Comparison of ENCODE assay signal across 17 cellular contexts in genomic region chr12:58420496-58420895, GRCh38.
DNase-seq lines count a peak whose midpoint lies in the region; ATAC-seq, FAIRE-seq and TF ChIP-seq lines count a peak whose summit lies in the region.
"Had no signal": no experiment of that assay in that cellular context is flagged by ENCODE, and none has a peak within 500 bp of the region (broad histone marks: within the 10 kb centered on the region; RNA-seq: fewer than 3 reads in every experiment).

No MANE protein-coding gene starts in this region.

- H3K27me3 Mint-ChIP-seq in progenitor cell of endocrine pancreas: no peaks in the 10 kb centered on the region

- H3K4me2 ChIP-seq in endothelial cell of umbilical vein (ENCODE audit: insufficient read depth, low read length) (no peak overlapping the region), osteoblast (ENCODE audit: insufficient read depth, low read length) (peak overlapping the region; percentile 35)

- H3K9me3 ChIP-seq in endothelial cell of umbilical vein (replicated peaks; ENCODE audit: control insufficient read depth, insufficient read depth, low read length) (no peaks in the 10 kb centered on the region), osteoblast (ENCODE audit: low read depth, low read length) (no peaks in the 10 kb centered on the region)
- H3K9me3 ChIP-seq: tibial nerve had no signal

- H3K27me3 ChIP-seq in endothelial cell of umbilical vein (ENCODE audit: control insufficient read depth in 2 of 2, insufficient read depth in 2 of 2, low read length in 2 of 2) (no peaks in the 10 kb centered on the region), osteoblast (ENCODE audit: insufficient read depth, low read length) (no peaks in the 10 kb centered on the region)
- H3K27me3 ChIP-seq: tibial nerve had no signal

- no peak for TF ChIP-seq POLR2A in endothelial cell of umbilical vein (IDR thresholded peaks at IDR 0.05; ENCODE audit: low read depth, low read length)

- no TSS peak for BruUV-seq in endothelial cell of umbilical vein (replicated peaks; lab: Mats Ljungman, UMichigan)

- CTCF ChIA-PET in endothelial cell of umbilical vein (lab: Charles Lee): interaction anchor here (1.2 kb wide), 1 partner anchor 23 kb away, joined by 3 read pairs; no protein-coding TSS in a partner anchor

- H3K4me3 Mint-ChIP-seq in progenitor cell of endocrine pancreas (ENCODE audit: low read depth): no peak overlapping the region
- H3K4me3 Mint-ChIP-seq: CD4-positive, CD25-positive, alpha-beta regulatory T cell; T-helper 2 cell treated with Interferon-gamma antibody and Interleukin-4, amounts not matched to agents 5 μg/mL and 100 μg/mL, for 36 hours had no signal

- no peak overlapping the region for H3K27ac ChIP-seq in endothelial cell of umbilical vein (ENCODE audit: insufficient read depth, low read depth, low read length)
- H3K27ac ChIP-seq in osteoblast (ENCODE audit: low read depth, low read length): peak overlapping the region; percentile 67
- H3K27ac ChIP-seq: tibial nerve had no signal

- no peaks in the 10 kb centered on the region for H4K20me1 ChIP-seq in endothelial cell of umbilical vein (replicated peaks; ENCODE audit: control insufficient read depth, extremely low read depth, insufficient read depth, low read length)
- H4K20me1 ChIP-seq in osteoblast (ENCODE audit: insufficient read depth, low read length): no peaks in the 10 kb centered on the region

- H3K27ac Mint-ChIP-seq in progenitor cell of endocrine pancreas: no peak overlapping the region
- H3K27ac Mint-ChIP-seq: CD4-positive, CD25-positive, alpha-beta regulatory T cell; T-helper 2 cell treated with Interferon-gamma antibody and Interleukin-4, amounts not matched to agents 5 μg/mL and 100 μg/mL, for 36 hours had no signal

- H3K79me2 ChIP-seq in endothelial cell of umbilical vein (ENCODE audit: control insufficient read depth, insufficient read depth, low read length) (no peaks in the 10 kb centered on the region), osteoblast (ENCODE audit: insufficient read depth, low read length) (no peaks in the 10 kb centered on the region)

- dilution Hi-C loops in endothelial cell of umbilical vein (cut with MboI; ENCODE audit: extremely low pct_ligation_motif_present, low sequenced_read_pairs): no loop called here

- intact Hi-C loops in endothelial cell of umbilical vein (cut with micrococcal nuclease): no loop called here

- FAIRE-seq in endothelial cell of umbilical vein (lab: Jason Lieb, UNC) (no peak), RCC 7860 (lab: Jason Lieb, UNC) (no peak)
- FAIRE-seq: G401.6 had no signal

- H3K36me3 ChIP-seq in endothelial cell of umbilical vein (ENCODE audit: control insufficient read depth in 2 of 2, extremely low read depth in 1 of 2, insufficient read depth in 2 of 2, low read length in 2 of 2) (no peaks in the 10 kb centered on the region), osteoblast (ENCODE audit: insufficient read depth, low read length) (no peaks in the 10 kb centered on the region)
- H3K36me3 ChIP-seq: tibial nerve had no signal

- peaks cover 3% of the 10 kb centered on the region for H3K36me3 Mint-ChIP-seq in progenitor cell of endocrine pancreas (ENCODE audit: insufficient read depth)
- H3K36me3 Mint-ChIP-seq: CD4-positive, CD25-positive, alpha-beta regulatory T cell had no signal

- no peak overlapping the region for H3K9ac ChIP-seq in endothelial cell of umbilical vein (replicated peaks; ENCODE audit: extremely low read depth, insufficient read depth, low read length)

- POLR2A ChIA-PET in endothelial cell of umbilical vein (lab: Charles Lee): no interaction called here

- no peaks in the 10 kb centered on the region for H3K9me1 ChIP-seq in endothelial cell of umbilical vein (replicated peaks; ENCODE audit: control insufficient read depth, extremely low read depth, insufficient read depth, low read length)

- H3K9me3 Mint-ChIP-seq in progenitor cell of endocrine pancreas (ENCODE audit: low read depth): peaks cover 16% of the 10 kb centered on the region
- H3K9me3 Mint-ChIP-seq: T-helper 2 cell treated with Interferon-gamma antibody and Interleukin-4, amounts not matched to agents 5 μg/mL and 100 μg/mL, for 36 hours had no signal

- DNase-seq in EL (peak; percentile 86), RPMI7951 (ENCODE audit: low read depth) (peak; percentile 95), endothelial cell of umbilical vein (ENCODE audit: low read depth, low spot score) (peak; percentile 32), osteoblast (ENCODE audit: insufficient read length, low spot score, missing footprints) (peak; percentile 39), NCI-H2171 treated with DMSO at 0.1 percent for 48 hours (lab: John Stamatoyannopoulos, UW) (no peak), RCC 7860 (ENCODE audit: low spot score) (no peak), progenitor cell of endocrine pancreas (ENCODE audit: low spot score, unreplicated experiment) (no peak)
- DNase-seq: activated T-cell treated with anti-CD3 and anti-CD28 coated beads, Interleukin-2, amount 50 U/mL, for 48 hours; CD4-positive, CD25-positive, alpha-beta regulatory T cell; left cardiac atrium; NCI-H1105 treated with DMSO at 0.1 percent for 48 hours; NCI-H510A; stimulated activated CD8-positive, alpha-beta memory T cell treated with anti-CD3 and anti-CD28 coated beads, Interleukin-4, amount 100 ng/mL, for 48 hours had no signal

- H2AFZ ChIP-seq in endothelial cell of umbilical vein (ENCODE audit: low read depth, low read length): peak overlapping the region; percentile 63
- peak overlapping the region; percentile 45 for H2AFZ ChIP-seq in osteoblast (ENCODE audit: low read length)

- TF ChIP-seq CTCF in endothelial cell of umbilical vein (IDR thresholded peaks at IDR 0.05; ENCODE audit: extremely low read depth in 1 of 2, insufficient read depth in 1 of 2, low read depth in 1 of 2, low read length in 2 of 2): no peak
- no peak for TF ChIP-seq CTCF in osteoblast (IDR thresholded peaks at IDR 0.05; ENCODE audit: extremely low read depth, low read depth, low read length)
- TF ChIP-seq CTCF in progenitor cell of endocrine pancreas (IDR thresholded peaks at IDR 0.05; ENCODE audit: unreplicated experiment): no peak

- peaks cover 14% of the 10 kb centered on the region for H3K4me1 ChIP-seq in endothelial cell of umbilical vein (ENCODE audit: control insufficient read depth, extremely low read depth, insufficient read depth, low read length)
- peaks cover 40% of the 10 kb centered on the region for H3K4me1 ChIP-seq in osteoblast (ENCODE audit: insufficient read depth, low read length)

- no peak for ATAC-seq in GM21390 (IDR thresholded peaks at IDR 0.05; ENCODE audit: unreplicated experiment)
- ATAC-seq: left cardiac atrium had no signal

- H3K4me3 ChIP-seq in endothelial cell of umbilical vein (replicated peaks in 1 of 3; ENCODE audit: insufficient read depth in 1 of 3, low read depth in 1 of 3, low read length in 3 of 3) (no peak overlapping the region), osteoblast (ENCODE audit: insufficient read depth, low read length) (no peak overlapping the region)
- H3K4me3 ChIP-seq: tibial nerve had no signal

- H3K4me1 Mint-ChIP-seq in progenitor cell of endocrine pancreas (ENCODE audit: low read depth): peaks cover 26% of the 10 kb centered on the region

TF ChIP-seq in endothelial cell of umbilical vein, 7 proteins besides CTCF, POLR2A, EP300 and RAD21:
- TF ChIP-seq FOS (IDR thresholded peaks at IDR 0.05; ENCODE audit: borderline replicate concordance, insufficient read depth, low read length) (no peak), POLR2AphosphoS5 (IDR thresholded peaks at IDR 0.05; ENCODE audit: insufficient read depth, low read depth, low read length) (no peak), GATA2 (IDR thresholded peaks at IDR 0.05; ENCODE audit: insufficient read depth, insufficient read length, low read depth, low read length) (no peak), EZH2 (IDR thresholded peaks at IDR 0.05; ENCODE audit: borderline replicate concordance, low read depth, low read length, severe bottlenecking) (no peak), MYC (IDR thresholded peaks at IDR 0.05; ENCODE audit: low read depth, low read length) (no peak), JUN (IDR thresholded peaks at IDR 0.05; ENCODE audit: borderline replicate concordance, insufficient read depth, insufficient read length, low read depth) (no peak)
- TF ChIP-seq, protein P1, sequence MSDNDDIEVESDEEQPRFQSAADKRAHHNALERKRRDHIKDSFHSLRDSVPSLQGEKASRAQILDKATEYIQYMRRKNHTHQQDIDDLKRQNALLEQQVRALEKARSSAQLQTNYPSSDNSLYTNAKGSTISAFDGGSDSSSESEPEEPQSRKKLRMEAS (IDR thresholded peaks at IDR 0.05; ENCODE audit: insufficient read depth, insufficient read length): no peak
TF ChIP-seq in endothelial cell of umbilical vein: peak in this region for 0.

Comparison
In these comparisons a context has a peak if more than half of its experiments do, and no peak if none do; other contexts are left out.
1. DNase-seq: peak in EL (single experiment), RPMI7951 (single experiment), endothelial cell of umbilical vein (single experiment) and osteoblast (single experiment); none in NCI-H2171 treated with DMSO at 0.1 percent for 48 hours (single experiment), RCC 7860 (single experiment) and progenitor cell of endocrine pancreas (single experiment).